In the genomic region with DNA sequence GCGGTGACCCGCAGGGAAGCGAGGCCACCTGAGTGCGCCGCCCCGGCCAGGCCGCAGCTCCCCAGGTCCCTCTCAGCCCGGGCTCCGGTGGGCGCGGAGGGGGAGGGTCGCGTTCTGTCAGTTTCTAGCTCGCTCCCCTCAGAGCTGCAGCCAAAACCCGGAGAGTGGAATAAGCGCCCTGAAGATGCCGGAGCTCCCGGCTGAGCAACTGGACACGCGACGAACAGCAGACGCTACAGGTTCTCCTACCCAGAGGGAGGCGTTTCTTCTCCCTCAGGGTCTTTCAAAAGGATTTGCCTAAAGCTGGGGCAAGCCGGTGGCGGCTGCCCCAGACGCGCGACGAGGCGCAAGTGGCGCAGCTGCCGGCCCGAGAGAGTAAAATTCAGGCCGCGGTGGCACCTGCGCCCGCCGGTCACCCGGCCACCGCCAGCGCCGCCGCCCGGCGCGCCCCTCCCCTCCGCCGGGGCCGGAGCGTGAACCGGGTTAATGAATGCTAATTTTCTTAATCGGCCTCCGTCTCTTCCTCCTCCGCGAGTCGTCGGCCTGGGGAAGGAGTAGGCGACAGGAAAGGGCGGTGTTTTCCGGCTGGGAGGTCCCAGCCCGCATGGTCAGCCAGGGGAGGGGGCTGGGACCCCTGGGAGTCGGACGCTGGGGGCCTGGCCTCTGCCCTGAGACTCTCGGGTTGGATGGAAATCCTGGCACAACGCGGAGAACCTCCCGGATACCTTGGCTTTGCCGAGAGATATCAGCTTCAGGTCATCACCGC, we compare ENCODE assay signal across 8 cellular contexts. TPM values are rescaled to one million over a fixed set of nuclear protein-coding genes. Genes with fewer than 3 reads are reported as not detected.
DNase-seq lines count a peak whose midpoint lies in the region; ATAC-seq, FAIRE-seq and TF ChIP-seq lines count a peak whose summit lies in the region.

No MANE protein-coding gene starts in this region.

- POLR2A ChIA-PET in T-cell (lab: Charles Lee) = interaction anchor here (0.6 to 0.8 kb wide), 3 partner anchors 13 to 70 kb away, joined by 3 to 6 read pairs (median 3); no protein-coding TSS in a partner anchor

- peak overlapping the region; percentile 82 to 86 for H3K27ac Mint-ChIP-seq in T-cell

- H3K27me3 Mint-ChIP-seq in T-cell = no peaks in the 10 kb centered on the region

- peak overlapping the region; percentile 61 for H3K4me3 ChIP-seq in right cardiac atrium (ENCODE audit: low read length)
- H3K4me3 ChIP-seq in rectal smooth muscle tissue (ENCODE audit: low read length) = peak overlapping the region; percentile 96

- DNase-seq in GM12891 (ENCODE audit: insufficient read length, low spot score) = peak; percentile 75
- DNase-seq in NCI-H128 (lab: John Stamatoyannopoulos, UW; ENCODE audit: unreplicated experiment) = peak; percentile 68
- DNase-seq in T-cell = peak; percentile 33 to 70 (median 57)
- DNase-seq in anterior cingulate cortex (lab: John Stamatoyannopoulos, UW) = peak in 44 of 58 donors; percentile 8 to 70 (median 33)
- DNase-seq in right cardiac atrium = peak; percentile 83 to 90 (median 88)
- no peak for DNase-seq in cerebellar nuclear complex (lab: John Stamatoyannopoulos, UW)

- H3K4me1 ChIP-seq in right cardiac atrium (ENCODE audit: control insufficient read depth, insufficient read depth, low read length) (peaks cover 2% of the 10 kb centered on the region), rectal smooth muscle tissue (ENCODE audit: control insufficient read depth, insufficient read depth, low read length) (peaks cover 13% of the 10 kb centered on the region)

- intact Hi-C loops in right cardiac atrium (cut with DNase I) = loop anchor here in 2 of 4 donors (10.0 kb wide), 2 partner anchors 153 to 203 kb away; no protein-coding TSS in a partner anchor

- H3K9me3 Mint-ChIP-seq in T-cell = no peaks in the 10 kb centered on the region

- TF ChIP-seq POLR2A in GM12891 (IDR thresholded peaks at IDR 0.05; ENCODE audit: low read depth, low read length) = no peak

- no peaks in the 10 kb centered on the region for H3K36me3 Mint-ChIP-seq in T-cell

- H3K9me3 ChIP-seq in right cardiac atrium (ENCODE audit: control insufficient read depth, low read length) = no peaks in the 10 kb centered on the region

- no peaks in the 10 kb centered on the region for H3K36me3 ChIP-seq in rectal smooth muscle tissue (ENCODE audit: control insufficient read depth, insufficient read depth, low read length)

- ATAC-seq in HG02623 (IDR thresholded peaks at IDR 0.05; ENCODE audit: unreplicated experiment) (peak; percentile 41), T-cell (replicated peaks in 1 of 4) (peak; percentile 40 to 47 (median 44)), right cardiac atrium (peak; percentile 68 to 93)

- H3K4me1 Mint-ChIP-seq in T-cell = peaks cover 44 to 50% (median 49%) of the 10 kb centered on the region in 3 donors

- WGBS in right cardiac atrium = under 1% methylated on average over 69 of the region's 69 CpGs

- H3K4me3 Mint-ChIP-seq in T-cell = peak overlapping the region; percentile 79 to 94 (median 86)

- CTCF ChIA-PET in T-cell (lab: Charles Lee) = interaction anchor here (0.5 to 0.9 kb wide), 2 partner anchors 10 to 162 kb away, joined by 3 to 4 read pairs; no protein-coding TSS in a partner anchor

- H3K27me3 ChIP-seq in right cardiac atrium (ENCODE audit: control insufficient read depth, insufficient read depth) (no peaks in the 10 kb centered on the region), rectal smooth muscle tissue (ENCODE audit: control insufficient read depth, insufficient read depth, low read length) (no peaks in the 10 kb centered on the region)

- H3K9ac ChIP-seq in rectal smooth muscle tissue (ENCODE audit: low read length) = peak overlapping the region; percentile 57

- peak overlapping the region; percentile 98 for H3K27ac ChIP-seq in right cardiac atrium (ENCODE audit: low read length)
- peak overlapping the region; percentile 96 for H3K27ac ChIP-seq in rectal smooth muscle tissue (ENCODE audit: low read depth, low read length)

- FAIRE-seq in GM12891 (lab: Jason Lieb, UNC) = no peak

TF ChIP-seq in GM12891, 5 proteins besides CTCF, POLR2A, EP300 and RAD21:
- TF ChIP-seq TAF1 (IDR thresholded peaks at IDR 0.05; ENCODE audit: low read depth, low read length) (no peak), POU2F2 (IDR thresholded peaks at IDR 0.05; ENCODE audit: low read depth, low read length) (peak; percentile 20; the same call in 1 of the 2 replicates), PAX5 (IDR thresholded peaks at IDR 0.05; ENCODE audit: insufficient read depth, low read length, severe bottlenecking) (no peak), SPI1 (IDR thresholded peaks at IDR 0.05; ENCODE audit: low read depth, low read length) (no peak), POLR2AphosphoS5 (IDR thresholded peaks at IDR 0.05; ENCODE audit: low read depth, low read length) (no peak)

RNA-seq across cellular contexts. Expression of a gene that starts 0.8 kb away (rescaled TPM):
- polyA plus RNA-seq in GM12891 (2012; ENCODE audit: low read depth, missing spikeins) = 12.0 TPM
- total RNA-seq in T-cell (10 to 100 TPM; 30.0 to 60.3 (median 37.6) TPM), right cardiac atrium (10 to 100 TPM; 65.0 to 98.4 (median 78.6) TPM)
- 37.3 TPM for polyA plus RNA-seq in right cardiac atrium

Comparison
In these comparisons a context has a peak if more than half of its experiments do, and no peak if none do; other contexts are left out.
1. DNase-seq: peak in GM12891 (single experiment), NCI-H128 (single experiment), T-cell (34 of 34), anterior cingulate cortex (44 of 58) and right cardiac atrium (3 of 3); none in cerebellar nuclear complex (0 of 2).
2. Peak in every context shown above with its lines, with median percentiles within 50 percentile points of each other: ATAC-seq.